In genomic region chr18:46213295-46213694, GRCh38 we compare ENCODE assay signal across 9 cellular contexts.
DNase-seq lines count a peak whose midpoint lies in the region; ATAC-seq, FAIRE-seq and TF ChIP-seq lines count a peak whose summit lies in the region.
"Had no signal": no experiment of that assay in that cellular context is flagged by ENCODE, and none has a peak within 500 bp of the region (broad histone marks: within the 10 kb centered on the region; RNA-seq: fewer than 3 reads in every experiment).

No MANE protein-coding gene starts in this region.

- no peak overlapping the region for H3K23ac ChIP-seq in H9 (ENCODE audit: insufficient read length, low read depth, low read length)

- H3K4me1 ChIP-seq in H9 (ENCODE audit: insufficient read depth, low read length) (no peaks in the 10 kb centered on the region), HepG2 (ENCODE audit: insufficient read depth, low read length) (no peaks in the 10 kb centered on the region), vagina (peaks cover 11% of the 10 kb centered on the region)

- CTCF ChIA-PET in HepG2 (lab: Yijun Ruan, JAX; ENCODE audit: low intra/inter-chr PET ratio, low total read pairs), result interaction anchor here (2.0 to 2.9 kb wide), 2 partner anchors 40 to 64 kb away, joined by 13 to 40 read pairs; a partner anchor contains a TSS

- no peak overlapping the region for H2BK15ac ChIP-seq in H9 (ENCODE audit: low read depth, low read length)

- POLR2A ChIA-PET in HepG2 (lab: Yijun Ruan, JAX), result interaction anchor here (1.0 kb wide), 1 partner anchor 41 kb away, joined by 3 read pairs; no protein-coding TSS in a partner anchor

- H3K27me3 Mint-ChIP-seq in CD14-positive monocyte (ENCODE audit: low read depth in 3 of 3), result no peaks in the 10 kb centered on the region
- H3K27me3 Mint-ChIP-seq in H9 (ENCODE audit: low read depth), result no peaks in the 10 kb centered on the region
- H3K27me3 Mint-ChIP-seq in activated naive CD8-positive, alpha-beta T cell, result no peaks in the 10 kb centered on the region

- no peaks in the 10 kb centered on the region for H3K23me2 ChIP-seq in H9 (ENCODE audit: insufficient read length, low read depth, low read length, poor library complexity, severe bottlenecking)

- no peak overlapping the region for H3K4me3 Mint-ChIP-seq in CD14-positive monocyte
- H3K4me3 Mint-ChIP-seq in H9, result no peak overlapping the region
- peak overlapping the region; percentile 14 for H3K4me3 Mint-ChIP-seq in activated naive CD8-positive, alpha-beta T cell

- DNase-seq in CD14-positive monocyte (ENCODE audit: low spot score) (no peak), H9 (no peak), HepG2 (ENCODE audit: low spot score) (peak; percentile 5), NCI-H524 treated with DMSO at 0.1 percent for 48 hours (lab: John Stamatoyannopoulos, UW) (no peak), NCI-H1417 (lab: John Stamatoyannopoulos, UW) (no peak), vagina (ENCODE audit: extremely low spot score in 2 of 2) (no peak)

- no CpG with 5 or more reads among the region's 3 CpGs for WGBS in H9 (ENCODE audit: extremely low coverage, insufficient read length, low lambda C conversion rate)
- WGBS in HepG2 (ENCODE audit: low lambda C conversion rate), result 38% methylated on average over 3 of the region's 3 CpGs

- H3K9me3 ChIP-seq in H9 (ENCODE audit: control insufficient read depth, low read depth, low read length) (no peaks in the 10 kb centered on the region), HepG2 (ENCODE audit: low read length) (no peaks in the 10 kb centered on the region), vagina (no peaks in the 10 kb centered on the region)

- no peak for ATAC-seq in HepG2
- ATAC-seq in GM19324 (IDR thresholded peaks at IDR 0.05; ENCODE audit: low FRiP score, unreplicated experiment), result no peak

- H2BK120ac ChIP-seq in H9 (ENCODE audit: low read depth, low read length, poor library complexity, severe bottlenecking), result no peak overlapping the region

- H4K5ac ChIP-seq in H9 (ENCODE audit: insufficient read length, low read depth, low read length), result no peak overlapping the region

- TF ChIP-seq EP300 in HepG2 (IDR thresholded peaks at IDR 0.05; ENCODE audit: low read depth in 2 of 2, low read length in 2 of 2) (no peak), HepG2 (CRISPR knock-in tag; IDR thresholded peaks at IDR 0.05; ENCODE audit: borderline replicate concordance) (no peak)

- no peak overlapping the region for H2AK5ac ChIP-seq in H9 (ENCODE audit: insufficient read length, low read length)

- H3K56ac ChIP-seq in H9 (ENCODE audit: insufficient read length, low read depth, low read length), result no peak overlapping the region

- H4K20me1 ChIP-seq in H9 (ENCODE audit: control insufficient read depth, insufficient read depth, insufficient read length) (no peaks in the 10 kb centered on the region), HepG2 (ENCODE audit: insufficient read depth, low read length) (no peaks in the 10 kb centered on the region)

- no peaks in the 10 kb centered on the region for H3K9me3 Mint-ChIP-seq in CD14-positive monocyte
- H3K9me3 Mint-ChIP-seq in H9, result no peaks in the 10 kb centered on the region; a peak in 1 of 5 replicates
- no peaks in the 10 kb centered on the region for H3K9me3 Mint-ChIP-seq in activated naive CD8-positive, alpha-beta T cell (ENCODE audit: low read depth)

- H3K4me2 ChIP-seq in H9 (ENCODE audit: insufficient read depth, insufficient read length, low read length) (no peak overlapping the region), HepG2 (ENCODE audit: low read depth, low read length) (no peak overlapping the region)

- no peak overlapping the region for H3K9ac ChIP-seq in H9 (ENCODE audit: extremely low read depth, insufficient read length, low read length)
- H3K9ac ChIP-seq in HepG2 (ENCODE audit: insufficient read depth, low read depth, low read length), result no peak overlapping the region

- in situ Hi-C loops in HepG2 (cut with HindIII; ENCODE audit: extremely low pct_ligation_motif_present, low pct_unique_long_range_greater_than_20kb), result no loop called here

- TF ChIP-seq POLR2A in HepG2 (IDR thresholded peaks at IDR 0.05; ENCODE audit: insufficient read depth in 1 of 2, low read depth in 2 of 2, low read length in 2 of 2) (no peak), vagina (IDR thresholded peaks at IDR 0.05) (no peak)

- H3K4me3 ChIP-seq in HepG2 (replicated peaks in 1 of 3; ENCODE audit: insufficient read depth in 1 of 3, low read depth in 2 of 3, low read length in 3 of 3), result no peak overlapping the region
- no peak overlapping the region for H3K4me3 ChIP-seq in vagina

- peaks cover 3 to 15% of the 10 kb centered on the region in 2 experiments; a peak in 3 of 5 replicates for H3K36me3 ChIP-seq in HepG2 (replicated peaks in 1 of 2; ENCODE audit: control insufficient read depth in 1 of 2, insufficient read depth in 2 of 2, low read length in 2 of 2)
- peaks cover 0 to 18% of the 10 kb centered on the region in 2 donors for H3K36me3 ChIP-seq in vagina

- H3K4me1 Mint-ChIP-seq in CD14-positive monocyte, result peaks cover 32% of the 10 kb centered on the region
- H3K4me1 Mint-ChIP-seq in H9, result peaks cover 6% of the 10 kb centered on the region in 2 experiments; a peak in 3 of 4 replicates
- peaks cover 83% of the 10 kb centered on the region for H3K4me1 Mint-ChIP-seq in activated naive CD8-positive, alpha-beta T cell (ENCODE audit: low read depth)

- H3K18ac ChIP-seq in H9 (ENCODE audit: insufficient read length, low read depth, low read length), result no peak overlapping the region

- H3T11ph ChIP-seq in H9 (ENCODE audit: low read length), result no peak overlapping the region

- no peak overlapping the region for H2BK12ac ChIP-seq in H9 (ENCODE audit: insufficient read length, low read depth, low read length)

- TF ChIP-seq CTCF in CD14-positive monocyte (IDR thresholded peaks at IDR 0.05) (peak; percentile 78), H9 (conservative IDR thresholded peaks at IDR 0.05) (peak; percentile 65), HepG2 (CRISPR knock-in tag; IDR thresholded peaks at IDR 0.05) (peak; percentile 37), vagina (IDR thresholded peaks at IDR 0.05) (no peak)

- no peak overlapping the region for H4K8ac ChIP-seq in H9 (replicated peaks; ENCODE audit: insufficient read length, low read depth, low read length)

- no peak overlapping the region for H2AFZ ChIP-seq in H9 (ENCODE audit: low read length)
- no peak overlapping the region for H2AFZ ChIP-seq in HepG2 (ENCODE audit: low read length)

- BruUV-seq in HepG2 (replicated peaks; lab: Mats Ljungman, UMichigan), result no TSS peak

- H3K27me3 ChIP-seq in H9 (ENCODE audit: insufficient read depth, low read length) (no peaks in the 10 kb centered on the region), HepG2 (ENCODE audit: control insufficient read depth in 1 of 2, insufficient read depth in 2 of 2, low read length in 2 of 2) (no peaks in the 10 kb centered on the region; a peak in 1 of 5 replicates), vagina (no peaks in the 10 kb centered on the region)

- intact Hi-C loops in CD14-positive monocyte (cut with micrococcal nuclease), result loop anchor here in 1 of 2 donors (5.0 kb wide), 1 partner anchor 41 kb away; a partner anchor contains a TSS
- intact Hi-C loops in HepG2 (cut with micrococcal nuclease; ENCODE audit: unreplicated experiment), result loop anchor here (1.0 kb wide), 1 partner anchor 65 kb away; no protein-coding TSS in a partner anchor
- intact Hi-C loops in vagina (cut with DNase I), result no loop called here

- no peak overlapping the region for H2BK20ac ChIP-seq in H9 (ENCODE audit: low read depth, low read length, poor library complexity, severe bottlenecking)

- H3K27ac ChIP-seq in H9 (ENCODE audit: insufficient read length, low read depth, low read length) (no peak overlapping the region), HepG2 (ENCODE audit: extremely low read length, insufficient read depth, low read length) (no peak overlapping the region), vagina (no peak overlapping the region)

- peak; percentile 28 for FAIRE-seq in HepG2 (lab: Jason Lieb, UNC)
- FAIRE-seq: islet of Langerhans had no signal

- H2BK5ac ChIP-seq in H9 (ENCODE audit: insufficient read length, low read length), result no peak overlapping the region

- H3K79me1 ChIP-seq in H9 (ENCODE audit: insufficient read depth, low read depth, low read length, poor library complexity, severe bottlenecking), result no peaks in the 10 kb centered on the region

- no peak overlapping the region for H3K14ac ChIP-seq in H9 (ENCODE audit: insufficient read depth, low read length)

- H3K27ac Mint-ChIP-seq in CD14-positive monocyte, result no peak overlapping the region
- H3K27ac Mint-ChIP-seq in H9, result no peak overlapping the region
- H3K27ac Mint-ChIP-seq in activated naive CD8-positive, alpha-beta T cell, result peak overlapping the region; percentile 80

- TF ChIP-seq RAD21 in HepG2 (CRISPR knock-in tag; IDR thresholded peaks at IDR 0.05), result peak; percentile 37; the same call in 1 of the 2 replicates

- H3K36me3 Mint-ChIP-seq in CD14-positive monocyte, result peaks cover 29 to 35% of the 10 kb centered on the region in 2 donors
- peaks cover 0 to 17% (median 16%) of the 10 kb centered on the region in 3 experiments; a peak in 5 of 7 replicates for H3K36me3 Mint-ChIP-seq in H9 (ENCODE audit: insufficient read depth in 1 of 3, low read depth in 3 of 3)
- peaks cover 17% of the 10 kb centered on the region for H3K36me3 Mint-ChIP-seq in activated naive CD8-positive, alpha-beta T cell

- H3K79me2 ChIP-seq in H9 (ENCODE audit: insufficient read depth, low read length), result no peaks in the 10 kb centered on the region; the same call in 1 of the 2 replicates
- peaks cover 28% of the 10 kb centered on the region for H3K79me2 ChIP-seq in HepG2 (ENCODE audit: insufficient read depth, low read length)

- no peak overlapping the region for H3K4ac ChIP-seq in H9 (ENCODE audit: low read depth, low read length)

- no peak overlapping the region for H4K91ac ChIP-seq in H9 (ENCODE audit: insufficient read length, low read depth, low read length)

TF ChIP-seq in HepG2, 621 proteins besides CTCF, POLR2A, EP300 and RAD21 (continues in another document):
- TF ChIP-seq SMC3 (IDR thresholded peaks at IDR 0.05; ENCODE audit: low read length) (peak; percentile 62), FOXM1 (CRISPR knock-in tag; IDR thresholded peaks at IDR 0.05) (no peak), PTBP1 (IDR thresholded peaks at IDR 0.05; ENCODE audit: low read depth, low read length, poor library complexity, severe bottlenecking) (no peak), ZNF782 (CRISPR knock-in tag; IDR thresholded peaks at IDR 0.05; ENCODE audit: borderline replicate concordance) (no peak), PREB (CRISPR knock-in tag; IDR thresholded peaks at IDR 0.05) (no peak), ZFP36 (IDR thresholded peaks at IDR 0.05; ENCODE audit: borderline replicate concordance, low read depth, low read length, partially characterized antibody) (no peak)

Comparison
In these comparisons a context has a peak if more than half of its experiments do, and no peak if none do; other contexts are left out.
1. CTCF ChIP-seq: peak in CD14-positive monocyte (single experiment), H9 (single experiment) and HepG2 (single experiment); none in vagina (0 of 3).